ENCODE assay signal across 9 cellular contexts in the genomic region with DNA sequence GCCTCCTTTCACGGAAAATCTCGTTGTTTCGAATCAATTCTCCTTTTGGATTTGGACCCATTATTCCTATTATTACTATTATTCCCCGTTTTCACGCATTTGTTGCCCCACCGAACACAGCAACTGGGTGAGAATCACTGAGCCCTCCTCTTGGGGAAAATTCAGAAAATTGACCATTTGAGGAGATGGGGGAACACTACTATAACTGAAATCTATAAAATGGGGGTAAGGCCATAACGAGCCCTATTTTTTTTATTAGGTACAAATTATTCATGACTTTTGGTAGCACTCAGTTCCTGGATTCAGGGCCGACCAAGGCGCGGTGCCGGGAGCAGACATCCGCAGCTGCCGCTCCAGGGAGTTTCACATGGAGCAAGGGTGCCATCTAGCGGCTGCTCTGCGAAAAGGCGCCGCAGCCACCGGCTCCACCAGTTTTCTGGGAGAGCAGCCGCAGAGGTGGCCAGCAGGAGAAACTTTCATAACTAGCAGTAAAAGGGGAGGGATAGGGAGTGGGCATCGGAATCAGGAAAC. TPM values are rescaled to one million over a fixed set of nuclear protein-coding genes. Genes with fewer than 3 reads are reported as not detected.
DNase-seq lines count a peak whose midpoint lies in the region; ATAC-seq and TF ChIP-seq lines count a peak whose summit lies in the region.
"Had no signal": no experiment of that assay in that cellular context is flagged by ENCODE, and none has a peak within 500 bp of the region (broad histone marks: within the 10 kb centered on the region; RNA-seq: fewer than 3 reads in every experiment).

No MANE protein-coding gene starts in this region.

- CTCF ChIA-PET in GM10248 (lab: Yijun Ruan, JAX), result interaction anchor here (0.6 to 3.3 kb wide), 29 partner anchors 11 to 640 kb away, joined by 3 to 16 read pairs (median 4); a partner anchor contains a TSS

- DNase-seq in GM10248 (ENCODE audit: extremely low spot score), result peak; percentile 90
- DNase-seq in NCI-H146 (lab: John Stamatoyannopoulos, UW), result peak; percentile 81
- peak; percentile 85 for DNase-seq in T-helper 9 cell
- peak; percentile 12 for DNase-seq in amniotic stem cell (lab: John Stamatoyannopoulos, UW)
- peak; percentile 89 for DNase-seq in left ventricle myocardium superior
- peak; percentile 67 for DNase-seq in renal cortical epithelial cell (ENCODE audit: low read depth)

- intact Hi-C loops in left ventricle myocardium superior (cut with micrococcal nuclease), result no loop called here

- TF ChIP-seq CTCF in GM10248 (IDR thresholded peaks at IDR 0.05; ENCODE audit: control extremely low read depth, extremely low read depth, low read depth, missing control alignments), result peak; percentile 99

- POLR2A ChIA-PET in GM10248 (lab: Yijun Ruan, JAX), result interaction anchor here (0.6 kb wide), 1 partner anchor 25 kb away, joined by 8 read pairs; a partner anchor contains a TSS

- ATAC-seq in left ventricle myocardium superior (peak; percentile 94), GM21423 (IDR thresholded peaks at IDR 0.05; ENCODE audit: unreplicated experiment) (no peak), GM19023 (IDR thresholded peaks at IDR 0.05; ENCODE audit: unreplicated experiment) (no peak)

RNA-seq across cellular contexts. Expression of a gene that starts 3.3 kb away (rescaled TPM):
- total RNA-seq in left ventricle myocardium superior, result not detected
- 8.3 and 65.8 TPM in 2 replicates for total RNA-seq in renal cortical epithelial cell

RNA-seq across cellular contexts. Expression of a gene that starts 7.6 kb away (rescaled TPM):
- total RNA-seq in left ventricle myocardium superior (0.30 TPM), renal cortical epithelial cell (23.2 and 24.0 TPM in 2 replicates)

RNA-seq across cellular contexts. Expression of a gene that starts 7.7 kb away (rescaled TPM):
- not detected for total RNA-seq in left ventricle myocardium superior
- total RNA-seq in renal cortical epithelial cell, result 17.5 and 49.2 TPM in 2 replicates
- total RNA-seq: mononuclear cell had no signal

RNA-seq across cellular contexts. Expression of a gene that starts 13.6 kb away (rescaled TPM):
- total RNA-seq in left ventricle myocardium superior (0.20 TPM), renal cortical epithelial cell (16.3 and 56.2 TPM in 2 replicates)
- total RNA-seq: mononuclear cell had no signal

RNA-seq across cellular contexts. Expression of a gene that starts 24.9 kb away (rescaled TPM):
- total RNA-seq in left ventricle myocardium superior, result not detected
- total RNA-seq in renal cortical epithelial cell, result 0.35 and 2.4 TPM in 2 replicates
- total RNA-seq: mononuclear cell had no signal

Comparison
In these comparisons a context has a peak if more than half of its experiments do, and no peak if none do; other contexts are left out.
1. DNase-seq: peak in every context shown above with its lines; median percentile 90 in GM10248; 89 in left ventricle myocardium superior; 85 in T-helper 9 cell; 81 in NCI-H146; 67 in renal cortical epithelial cell; 12 in amniotic stem cell.
2. RNA of a gene that starts 7.6 kb away (total RNA-seq): 23.2 to 24.0 TPM in renal cortical epithelial cell; 0.30 TPM in left ventricle myocardium superior (single experiment); every median in the first group is over 10 times any median in the second.
3. RNA of a gene that starts 7.7 kb away (total RNA-seq): 17.5 to 49.2 TPM in renal cortical epithelial cell; not detected in left ventricle myocardium superior (single experiment); every median in the first group is over 10 times any median in the second.